8 cellular contexts compared by ENCODE assay signal in the genomic region with DNA sequence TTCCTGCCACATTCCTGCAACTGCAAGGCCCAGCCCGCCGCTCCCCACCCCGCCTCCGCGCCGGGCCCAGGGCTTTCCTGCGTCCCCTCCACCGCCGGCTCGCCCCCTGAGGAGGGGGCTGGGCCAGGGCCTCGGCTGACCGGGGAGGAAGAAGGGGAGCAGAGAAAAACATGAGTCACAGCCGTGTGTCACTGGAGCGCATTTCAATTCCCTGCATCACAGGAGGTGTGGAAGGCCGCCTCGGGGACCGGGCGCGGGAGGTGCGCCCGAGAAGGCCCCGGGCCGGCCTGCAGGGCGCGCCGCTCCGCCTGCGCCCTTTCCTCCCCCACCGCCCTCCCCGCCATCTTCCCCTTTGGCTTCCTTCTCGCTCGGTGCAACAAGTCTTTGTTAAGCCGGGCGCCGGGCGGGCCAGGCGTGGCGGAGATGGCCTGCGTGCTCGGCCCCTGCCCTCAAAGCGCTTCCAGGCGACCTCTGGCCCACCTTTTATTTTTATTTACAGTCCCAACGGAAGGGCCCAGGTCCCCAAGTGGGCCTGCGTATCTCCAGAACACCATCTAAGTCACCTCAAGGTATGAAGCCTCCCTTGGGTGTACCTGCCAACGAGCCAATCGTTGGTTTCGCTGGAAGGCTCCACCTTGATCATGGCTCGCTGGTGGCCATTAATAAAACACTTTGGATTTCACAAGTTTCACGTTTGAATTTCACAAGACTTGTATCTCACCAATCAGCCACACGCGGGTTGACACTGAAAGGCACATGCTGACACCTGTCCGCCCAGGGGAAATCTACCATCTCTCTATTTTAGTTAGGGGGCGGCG. TPM values are rescaled to one million over a fixed set of nuclear protein-coding genes. Genes with fewer than 3 reads are reported as not detected.
DNase-seq lines count a peak whose midpoint lies in the region; ATAC-seq and TF ChIP-seq lines count a peak whose summit lies in the region.

No MANE protein-coding gene starts in this region.

- no peak for TF ChIP-seq CTCF in epithelial cell of esophagus (IDR thresholded peaks at IDR 0.05; ENCODE audit: insufficient read depth, low read depth, low read length, missing control alignments)

- peak overlapping the region; percentile 89 to 99 (median 98) for H3K27ac Mint-ChIP-seq in naive thymus-derived CD4-positive, alpha-beta T cell

- no peaks in the 10 kb centered on the region for H3K9me3 ChIP-seq in naive thymus-derived CD4-positive, alpha-beta T cell (ENCODE audit: control insufficient read depth in 2 of 3, low read length in 3 of 3)

- H3K27me3 Mint-ChIP-seq in naive thymus-derived CD4-positive, alpha-beta T cell = no peaks in the 10 kb centered on the region

- H3K27ac ChIP-seq in naive thymus-derived CD4-positive, alpha-beta T cell (ENCODE audit: low read depth, low read length) = peak overlapping the region; percentile 99
- peak overlapping the region; percentile 66 for H3K27ac ChIP-seq in temporal lobe (ENCODE audit: low read depth, low read length)

- DNase-seq in 8988T (peak; percentile 93), Kasumi-1 (lab: John Stamatoyannopoulos, UW) (peak; percentile 62 to 72), activated T-cell treated with anti-CD3 and anti-CD28 coated beads for 1 hour (ENCODE audit: low read depth) (peak; percentile 60), epithelial cell of esophagus (ENCODE audit: low read depth) (peak; percentile 93), HEK293T (ENCODE audit: extremely low spot score) (no peak)
- DNase-seq in naive thymus-derived CD4-positive, alpha-beta T cell = peak; percentile 54 to 83 (median 75)

- peaks cover 16 to 37% (median 29%) of the 10 kb centered on the region in 7 donors for H3K4me1 Mint-ChIP-seq in naive thymus-derived CD4-positive, alpha-beta T cell

- H3K9me3 Mint-ChIP-seq in naive thymus-derived CD4-positive, alpha-beta T cell = no peaks in the 10 kb centered on the region

- peaks cover 0 to 17% (median 0%) of the 10 kb centered on the region in 3 experiments for H3K36me3 ChIP-seq in naive thymus-derived CD4-positive, alpha-beta T cell (ENCODE audit: control insufficient read depth in 2 of 3, insufficient read depth in 3 of 3, low read length in 3 of 3)

- peak overlapping the region; percentile 59 for H3K4me3 ChIP-seq in epithelial cell of esophagus (ENCODE audit: low read length)
- H3K4me3 ChIP-seq in naive thymus-derived CD4-positive, alpha-beta T cell (ENCODE audit: low read length) = peak overlapping the region; percentile 66

- H3K4me3 Mint-ChIP-seq in naive thymus-derived CD4-positive, alpha-beta T cell = peak overlapping the region; percentile 88 to 96 (median 94)

- POLR2A ChIA-PET in naive thymus-derived CD4-positive, alpha-beta T cell (lab: Charles Lee) = interaction anchor here (0.9 to 2.2 kb wide), 16 partner anchors 9 to 1264 kb away, joined by 3 to 45 read pairs (median 6); partner anchors contain the start of genes ANKS1A, NUDT3 and SMIM29
- POLR2A ChIA-PET in HEK293T (lab: Yijun Ruan, JAX) = interaction anchor here (1.0 to 2.2 kb wide), 8 partner anchors 9 to 179 kb away, joined by 3 to 21 read pairs (median 5); partner anchors contain the start of gene SMIM29

- peaks cover 0 to 3% (median 0%) of the 10 kb centered on the region in 5 donors for H3K36me3 Mint-ChIP-seq in naive thymus-derived CD4-positive, alpha-beta T cell

- peaks cover 13 to 15% of the 10 kb centered on the region in 2 donors for H3K4me1 ChIP-seq in naive thymus-derived CD4-positive, alpha-beta T cell (ENCODE audit: control insufficient read depth in 2 of 2, insufficient read depth in 2 of 2, low read length in 2 of 2)

- intact Hi-C loops in naive thymus-derived CD4-positive, alpha-beta T cell (cut with micrococcal nuclease) = loop anchor here (1.0 to 10.0 kb wide), 18 partner anchors 12 to 1394 kb away; partner anchors contain the start of genes ANKS1A (in 2 of the 2), SMIM29 (in 2 of the 2), TAF11 (in 2 of the 2) and BLTP3A (in 1 of the 2)

- peak; percentile 4 for ATAC-seq in GM19025 (IDR thresholded peaks at IDR 0.05; ENCODE audit: low read depth, unreplicated experiment)
- ATAC-seq in naive thymus-derived CD4-positive, alpha-beta T cell = peak; percentile 55

- CTCF ChIA-PET in naive thymus-derived CD4-positive, alpha-beta T cell (lab: Charles Lee) = interaction anchor here (1.0 to 1.6 kb wide), 5 partner anchors 9 to 179 kb away, joined by 3 to 7 read pairs (median 5); partner anchors contain the start of gene SMIM29
- CTCF ChIA-PET in HEK293T (lab: Yijun Ruan, JAX) = interaction anchor here (1.3 to 1.7 kb wide), 2 partner anchors 14 to 40 kb away, joined by 3 to 4 read pairs; partner anchors contain the start of gene SMIM29

- no peaks in the 10 kb centered on the region for H3K27me3 ChIP-seq in naive thymus-derived CD4-positive, alpha-beta T cell (ENCODE audit: control insufficient read depth in 2 of 2, insufficient read depth in 2 of 2, low read length in 2 of 2)

TF ChIP-seq in HEK293T, 16 proteins besides CTCF, POLR2A, EP300 and RAD21:
- no peak for TF ChIP-seq HDGF (IDR thresholded peaks at IDR 0.05; ENCODE audit: borderline replicate concordance)
- no peak for TF ChIP-seq ARNT (IDR thresholded peaks at IDR 0.05)
- no peak for TF ChIP-seq FOXA1 (IDR thresholded peaks at IDR 0.05)
- TF ChIP-seq L3MBTL2 (conservative IDR thresholded peaks at IDR 0.05) = no peak
- no peak for TF ChIP-seq FOXK2 (IDR thresholded peaks at IDR 0.05)
- no peak for TF ChIP-seq SUZ12 (IDR thresholded peaks at IDR 0.05)

RNA-seq across cellular contexts. Expression of gene HMGA1, which starts 0.9 kb away (rescaled TPM):
- 100 to 1,000 TPM in 2 of 5 experiments, 10 to 100 TPM in 3; 90.0 to 180 (median 95.3) TPM for total RNA-seq in naive thymus-derived CD4-positive, alpha-beta T cell
- 10 to 100 TPM; 35.7 to 41.0 TPM for polyA plus RNA-seq in naive thymus-derived CD4-positive, alpha-beta T cell
- 25.3 TPM for total RNA-seq in temporal lobe

RNA-seq across cellular contexts. Expression of gene SMIM29, which starts 13.0 kb away (rescaled TPM):
- 10 to 100 TPM; 13.9 to 24.2 (median 22.5) TPM for total RNA-seq in naive thymus-derived CD4-positive, alpha-beta T cell
- 10 to 100 TPM; 32.3 to 45.5 TPM for polyA plus RNA-seq in naive thymus-derived CD4-positive, alpha-beta T cell
- total RNA-seq in temporal lobe = 12.5 TPM
